30 cellular contexts compared by ENCODE assay signal in the genomic region with DNA sequence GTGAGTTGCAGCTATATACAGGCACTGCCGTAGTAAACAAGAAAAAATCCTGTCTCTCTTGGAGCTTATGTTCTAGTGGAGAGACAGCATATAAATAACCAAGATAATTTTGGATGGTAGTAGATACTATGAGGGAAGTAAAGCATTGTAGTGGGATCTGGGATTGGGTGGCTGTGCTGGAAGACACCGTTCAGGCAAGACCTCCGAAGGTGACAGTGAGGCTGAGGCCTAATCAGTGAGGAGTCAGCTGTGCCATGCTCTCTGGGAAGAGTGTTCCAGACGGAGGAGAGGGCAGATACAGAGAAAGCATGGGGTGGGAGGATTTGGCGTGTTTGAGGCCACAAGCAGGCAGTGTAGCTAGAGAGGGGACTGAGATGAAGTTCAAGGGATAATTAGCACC. TPM values are rescaled to one million over a fixed set of nuclear protein-coding genes. Genes with fewer than 3 reads are reported as not detected.
DNase-seq lines count a peak whose midpoint lies in the region; ATAC-seq and FAIRE-seq lines count a peak whose summit lies in the region.
"Had no signal": no experiment of that assay in that cellular context is flagged by ENCODE, and none has a peak within 500 bp of the region (broad histone marks: within the 10 kb centered on the region; RNA-seq: fewer than 3 reads in every experiment).

No MANE protein-coding gene starts in this region.

- H3K4me1 ChIP-seq in BLaER1: peaks cover 15% of the 10 kb centered on the region
- peaks cover 38% of the 10 kb centered on the region for H3K4me1 ChIP-seq in CD4-positive, CD25-positive, alpha-beta regulatory T cell (ENCODE audit: control insufficient read depth, insufficient read depth, low read length, poor library complexity, severe bottlenecking)

- peaks cover 5 to 79% (median 49%) of the 10 kb centered on the region in 4 donors for H3K4me1 Mint-ChIP-seq in CD4-positive, CD25-positive, alpha-beta regulatory T cell
- peaks cover 22% of the 10 kb centered on the region for H3K4me1 Mint-ChIP-seq in activated T-helper 17 cell treated with anti-CD3 and anti-CD28 coated beads, Interleukin-2, amount 50 U/mL, for 72 hours
- peaks cover 27 to 88% (median 61%) of the 10 kb centered on the region in 3 donors for H3K4me1 Mint-ChIP-seq in naive B cell

- H3K9me3 Mint-ChIP-seq in CD4-positive, CD25-positive, alpha-beta regulatory T cell: no peaks in the 10 kb centered on the region
- no peaks in the 10 kb centered on the region for H3K9me3 Mint-ChIP-seq in activated T-helper 17 cell treated with anti-CD3 and anti-CD28 coated beads, Interleukin-2, amount 50 U/mL, for 72 hours
- no peaks in the 10 kb centered on the region for H3K9me3 Mint-ChIP-seq in naive B cell
- H3K9me3 Mint-ChIP-seq: activated CD4-positive, alpha-beta T cell treated with anti-CD3 and anti-CD28 coated beads, Interleukin-2, amount 10 ng/mL, durations not matched to agents 7 days and 5 days; CD8-positive, alpha-beta T cell; T-helper 1 cell treated with Interleukin-12 subunit alpha and Interleukin-12 subunit beta and Interleukin-4 antibody, amounts not matched to agents 30 μg/mL and 1 μg/mL, for 36 hours had no signal

- no peak for ATAC-seq in CD4-positive, CD25-positive, alpha-beta regulatory T cell (ENCODE audit: low read depth in 2 of 2)
- no peak for ATAC-seq in activated T-helper 17 cell treated with anti-CD3 and anti-CD28 coated beads, Interleukin-2, amount 50 U/mL, for 72 hours (replicated peaks)
- ATAC-seq in naive B cell (ENCODE audit: low read depth in 2 of 2) (no peak), HG02571 (IDR thresholded peaks at IDR 0.05; ENCODE audit: unreplicated experiment) (no peak), GM18511 (IDR thresholded peaks at IDR 0.05; ENCODE audit: unreplicated experiment) (no peak)
- ATAC-seq: CD8-positive, alpha-beta T cell; gastrocnemius medialis had no signal

- peak overlapping the region in 2 of 4 donors; percentile 23 to 77 for H3K4me3 Mint-ChIP-seq in CD4-positive, CD25-positive, alpha-beta regulatory T cell
- no peak overlapping the region for H3K4me3 Mint-ChIP-seq in activated T-helper 17 cell treated with anti-CD3 and anti-CD28 coated beads, Interleukin-2, amount 50 U/mL, for 72 hours
- H3K4me3 Mint-ChIP-seq in naive B cell: peak overlapping the region in 1 of 8 donors; percentile 29
- H3K4me3 Mint-ChIP-seq: activated CD4-positive, alpha-beta T cell treated with anti-CD3 and anti-CD28 coated beads, Interleukin-2, amount 10 ng/mL, durations not matched to agents 7 days and 5 days; CD8-positive, alpha-beta T cell; T-helper 1 cell treated with Interleukin-12 subunit alpha and Interleukin-12 subunit beta and Interleukin-4 antibody, amounts not matched to agents 30 μg/mL and 1 μg/mL, for 36 hours had no signal

- peak overlapping the region; percentile 58 to 94 (median 65) for H3K27ac Mint-ChIP-seq in CD4-positive, CD25-positive, alpha-beta regulatory T cell
- H3K27ac Mint-ChIP-seq in activated T-helper 17 cell treated with anti-CD3 and anti-CD28 coated beads, Interleukin-2, amount 50 U/mL, for 72 hours: peak overlapping the region; percentile 7
- peak overlapping the region in 4 of 6 donors; percentile 6 to 90 (median 20) for H3K27ac Mint-ChIP-seq in naive B cell
- H3K27ac Mint-ChIP-seq: CD8-positive, alpha-beta T cell; T-helper 1 cell treated with Interleukin-12 subunit alpha and Interleukin-12 subunit beta and Interleukin-4 antibody, amounts not matched to agents 30 μg/mL and 1 μg/mL, for 36 hours had no signal

- H3K27ac ChIP-seq in BLaER1: 0 out of 2 replicates have a peak overlapping the region, but pooled peaks have one; percentile 18
- H3K27ac ChIP-seq in CD4-positive, CD25-positive, alpha-beta regulatory T cell (ENCODE audit: insufficient read depth, low read length, poor library complexity, severe bottlenecking): no peak overlapping the region
- H3K27ac ChIP-seq: adrenal gland, gastrocnemius medialis, HL-60, upper lobe of left lung had no signal

- H3K9ac ChIP-seq in BLaER1: peak overlapping the region; percentile 43; the same call in 1 of the 2 replicates

- FAIRE-seq in urothelium cell line (lab: Jason Lieb, UNC): no peak
- FAIRE-seq: GM19239, islet of Langerhans had no signal

- peaks cover 90% of the 10 kb centered on the region for H3K36me3 ChIP-seq in BLaER1
- H3K36me3 ChIP-seq in CD4-positive, CD25-positive, alpha-beta regulatory T cell (ENCODE audit: control insufficient read depth, insufficient read depth, low read length): peaks cover 62% of the 10 kb centered on the region

- no peak overlapping the region for H3K4me2 ChIP-seq in BLaER1

- no peak for DNase-seq in CD4-positive, CD25-positive, alpha-beta regulatory T cell
- DNase-seq in naive B cell (no peak), inferior parietal cortex (ENCODE audit: extremely low spot score) (no peak), urothelium cell line (ENCODE audit: low spot score) (no peak)
- DNase-seq: activated CD4-positive, alpha-beta T cell treated with anti-CD3 and anti-CD28 coated beads, Interleukin-2, amount 10 ng/mL, durations not matched to agents 7 days and 5 days; adrenal gland; CD8-positive, alpha-beta T cell; DMS 273 treated with DMSO at 0.1 percent for 48 hours; effector CD4-positive, alpha-beta T cell; esophagus squamous epithelium; gastrocnemius medialis; IMR-90; NCI-H1092 treated with DMSO at 0.1 percent for 48 hours; NCI-H187 treated with DMSO at 0.1 percent for 48 hours; NCI-H69; spleen; stimulated activated CD4-positive, alpha-beta T cell treated with anti-CD3 and anti-CD28 coated beads, Interleukin-4, amount 100 ng/mL, for 4 hours; upper lobe of left lung had no signal

- no peaks in the 10 kb centered on the region for H3K9me3 ChIP-seq in BLaER1
- H3K9me3 ChIP-seq in CD4-positive, CD25-positive, alpha-beta regulatory T cell (ENCODE audit: control insufficient read depth in 2 of 2, low read length in 2 of 2): no peaks in the 10 kb centered on the region
- H3K9me3 ChIP-seq: adrenal gland, esophagus squamous epithelium, gastrocnemius medialis, HAP-1, spleen, upper lobe of left lung had no signal

- H3K27me3 ChIP-seq in BLaER1: no peaks in the 10 kb centered on the region
- no peaks in the 10 kb centered on the region for H3K27me3 ChIP-seq in CD4-positive, CD25-positive, alpha-beta regulatory T cell (ENCODE audit: control insufficient read depth, insufficient read depth, low read length)
- H3K27me3 ChIP-seq: adrenal gland, esophagus squamous epithelium, gastrocnemius medialis, spleen, upper lobe of left lung had no signal

- no peak overlapping the region for H3K4me3 ChIP-seq in BLaER1
- H3K4me3 ChIP-seq in CD4-positive, CD25-positive, alpha-beta regulatory T cell (ENCODE audit: low read depth, low read length): no peak overlapping the region
- H3K4me3 ChIP-seq: adrenal gland, esophagus squamous epithelium, gastrocnemius medialis, HAP-1, spleen, upper lobe of left lung had no signal

- no peaks in the 10 kb centered on the region for H3K27me3 Mint-ChIP-seq in CD4-positive, CD25-positive, alpha-beta regulatory T cell
- no peaks in the 10 kb centered on the region for H3K27me3 Mint-ChIP-seq in activated T-helper 17 cell treated with anti-CD3 and anti-CD28 coated beads, Interleukin-2, amount 50 U/mL, for 72 hours
- H3K27me3 Mint-ChIP-seq in naive B cell: no peaks in the 10 kb centered on the region
- H3K27me3 Mint-ChIP-seq: activated CD4-positive, alpha-beta T cell treated with anti-CD3 and anti-CD28 coated beads, Interleukin-2, amount 10 ng/mL, durations not matched to agents 7 days and 5 days had no signal

- H3K36me3 Mint-ChIP-seq in CD4-positive, CD25-positive, alpha-beta regulatory T cell: peaks cover 26% of the 10 kb centered on the region
- peaks cover 77% of the 10 kb centered on the region for H3K36me3 Mint-ChIP-seq in activated T-helper 17 cell treated with anti-CD3 and anti-CD28 coated beads, Interleukin-2, amount 50 U/mL, for 72 hours (ENCODE audit: low read depth)
- H3K36me3 Mint-ChIP-seq in naive B cell: peaks cover 0 to 5% of the 10 kb centered on the region in 2 donors

- H4K20me1 ChIP-seq in BLaER1: peaks cover 86% of the 10 kb centered on the region

RNA-seq across cellular contexts. Expression of gene TMEM222, which starts 6.0 kb away (rescaled TPM):
- 26.3 TPM for total RNA-seq in CD4-positive, CD25-positive, alpha-beta regulatory T cell
- polyA plus RNA-seq in CD4-positive, CD25-positive, alpha-beta regulatory T cell: 10 to 100 TPM; 59.9 to 71.2 (median 67.4) TPM
- 10 to 100 TPM; 29.0 to 39.6 TPM for total RNA-seq in activated T-helper 17 cell treated with anti-CD3 and anti-CD28 coated beads, Interleukin-2, amount 50 U/mL, for 72 hours
- polyA plus RNA-seq in naive B cell (ENCODE audit: low read depth in 6 of 6): 10 to 100 TPM; 59.7 to 80.2 (median 74.2) TPM

RNA-seq across cellular contexts. Expression of gene SYTL1, which starts 13.9 kb away (rescaled TPM):
- total RNA-seq in CD4-positive, CD25-positive, alpha-beta regulatory T cell: 191 TPM
- polyA plus RNA-seq in CD4-positive, CD25-positive, alpha-beta regulatory T cell: 100 to 1,000 TPM in 3 of 4 donors, 10 to 100 TPM in 1; 91.0 to 138 (median 120) TPM
- total RNA-seq in activated T-helper 17 cell treated with anti-CD3 and anti-CD28 coated beads, Interleukin-2, amount 50 U/mL, for 72 hours: 10 to 100 TPM; 26.0 to 43.4 TPM
- 100 to 1,000 TPM in 1 of 6 donors, 10 to 100 TPM in 5; 63.3 to 110 (median 79.9) TPM for polyA plus RNA-seq in naive B cell (ENCODE audit: low read depth in 6 of 6)

RNA-seq across cellular contexts. Expression of gene MAP3K6, which starts 38.8 kb away (rescaled TPM):
- 4.5 TPM for total RNA-seq in CD4-positive, CD25-positive, alpha-beta regulatory T cell
- polyA plus RNA-seq in CD4-positive, CD25-positive, alpha-beta regulatory T cell: 1 to 10 TPM; 3.8 to 8.3 (median 6.2) TPM
- 10 to 100 TPM in 1 of 2 donors, 1 to 10 TPM in 1; 7.3 to 15.2 TPM for total RNA-seq in activated T-helper 17 cell treated with anti-CD3 and anti-CD28 coated beads, Interleukin-2, amount 50 U/mL, for 72 hours
- 1 to 10 TPM in 4 of 6 donors, under 1 TPM in 1, not detected in 1; 0.80 to 2.7 (median 2.0) TPM for polyA plus RNA-seq in naive B cell (ENCODE audit: low read depth in 6 of 6)

RNA-seq across cellular contexts. Expression of gene FCN3, which starts 46.7 kb away (rescaled TPM):
- not detected for total RNA-seq in CD4-positive, CD25-positive, alpha-beta regulatory T cell
- not detected for polyA plus RNA-seq in CD4-positive, CD25-positive, alpha-beta regulatory T cell
- not detected for total RNA-seq in activated T-helper 17 cell treated with anti-CD3 and anti-CD28 coated beads, Interleukin-2, amount 50 U/mL, for 72 hours
- not detected for polyA plus RNA-seq in naive B cell (ENCODE audit: low read depth in 6 of 6)
- total RNA-seq: activated CD4-positive, alpha-beta T cell treated with anti-CD3 and anti-CD28 coated beads, Interleukin-2, amount 10 ng/mL, durations not matched to agents 7 days and 5 days; CD8-positive, alpha-beta T cell; IMR-90; renal cortical epithelial cell; RPMI7951 had no signal
- polyA plus RNA-seq: IMR-90 had no signal

RNA-seq across cellular contexts. Expression of gene CD164L2, which starts 55.2 kb away (rescaled TPM):
- not detected for total RNA-seq in CD4-positive, CD25-positive, alpha-beta regulatory T cell
- not detected for polyA plus RNA-seq in CD4-positive, CD25-positive, alpha-beta regulatory T cell
- total RNA-seq in activated T-helper 17 cell treated with anti-CD3 and anti-CD28 coated beads, Interleukin-2, amount 50 U/mL, for 72 hours: not detected
- polyA plus RNA-seq in naive B cell (ENCODE audit: low read depth in 6 of 6): not detected
- total RNA-seq: activated CD4-positive, alpha-beta T cell treated with anti-CD3 and anti-CD28 coated beads, Interleukin-2, amount 10 ng/mL, durations not matched to agents 7 days and 5 days; CD8-positive, alpha-beta T cell; gastrocnemius medialis; IMR-90; omental fat pad; renal cortical epithelial cell; RPMI7951; spleen had no signal
- polyA plus RNA-seq: IMR-90 had no signal

Comparison
In these comparisons a context has a peak if more than half of its experiments do, and no peak if none do; other contexts are left out.
1. H3K27ac Mint-ChIP-seq: peak in every context shown above with its lines; median percentile 65 in CD4-positive, CD25-positive, alpha-beta regulatory T cell; 20 in naive B cell; 7 in activated T-helper 17 cell treated with anti-CD3 and anti-CD28 coated beads, Interleukin-2, amount 50 U/mL, for 72 hours.